ENCODE assay signal across 18 cellular contexts in the genomic region with DNA sequence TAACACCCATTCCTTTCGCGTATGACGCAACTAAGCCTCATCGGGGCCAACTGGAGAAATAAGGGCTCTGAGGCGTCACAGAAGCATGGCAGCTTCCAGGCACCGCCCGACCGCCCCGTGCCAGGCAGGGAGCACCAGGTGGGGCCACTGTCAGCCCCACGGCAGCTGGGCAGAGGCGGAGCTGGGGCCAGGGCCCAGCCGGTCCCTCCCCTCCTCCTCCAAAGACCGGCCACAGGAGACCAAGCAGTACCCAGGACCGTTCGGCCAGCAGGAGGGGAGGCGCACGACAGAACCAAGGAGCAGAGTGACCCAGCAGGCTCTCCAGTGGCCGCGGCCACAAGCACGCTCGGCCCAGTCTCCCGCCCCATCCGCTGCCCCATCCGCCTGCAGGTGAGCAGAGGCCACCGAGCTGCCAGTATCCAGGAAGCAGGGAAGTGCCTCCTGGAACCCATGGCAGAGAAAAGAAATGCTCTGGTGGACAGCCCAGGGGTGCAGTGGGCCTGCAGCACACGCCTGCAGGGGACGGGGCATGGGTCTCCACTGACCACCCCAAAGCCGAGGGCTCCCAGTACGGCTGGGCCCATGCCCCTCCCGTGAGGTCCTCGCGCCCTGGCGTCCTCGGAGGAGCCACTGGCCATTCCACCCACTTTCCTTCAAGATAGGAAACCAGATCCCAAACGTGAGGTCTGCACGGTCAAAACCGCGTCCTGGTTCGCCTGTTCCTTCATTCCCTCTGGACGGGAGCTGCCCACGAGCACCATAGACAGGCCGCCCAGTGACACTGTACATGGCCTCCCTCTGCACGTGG. TPM values are rescaled to one million over a fixed set of nuclear protein-coding genes. Genes with fewer than 3 reads are reported as not detected.
DNase-seq lines count a peak whose midpoint lies in the region; ATAC-seq, FAIRE-seq and TF ChIP-seq lines count a peak whose summit lies in the region.
"Had no signal": no experiment of that assay in that cellular context is flagged by ENCODE, and none has a peak within 500 bp of the region (broad histone marks: within the 10 kb centered on the region; RNA-seq: fewer than 3 reads in every experiment).

No MANE protein-coding gene starts in this region.

- H3K4me1 Mint-ChIP-seq in activated T-cell treated with anti-CD3 and anti-CD28 coated beads, Interleukin-2, amount 50 U/mL, for 4 hours (ENCODE audit: low read depth): peaks cover 27% of the 10 kb centered on the region

- intact Hi-C loops in GM12878 (cut with micrococcal nuclease; ENCODE audit: unreplicated experiment): no loop called here

- H3K27ac ChIP-seq in GM12878 (ENCODE audit: control insufficient read depth, insufficient read depth) (no peak overlapping the region), suprapubic skin (no peak overlapping the region)

- CTCF ChIA-PET in GM12878 (lab: Yijun Ruan, JAX): no interaction called here

- H3K4me2 ChIP-seq in GM12878 (ENCODE audit: control insufficient read depth, insufficient read depth): no peak overlapping the region

- H3K36me3 ChIP-seq in GM12878 (ENCODE audit: control insufficient read depth in 2 of 2, insufficient read depth in 2 of 2, low read length in 1 of 2) (peaks cover 25 to 43% of the 10 kb centered on the region in 2 experiments), suprapubic skin (peaks cover 63% of the 10 kb centered on the region)

- RAD21 ChIA-PET in GM12878 (lab: Charles Lee; ENCODE audit: unreplicated experiment): no interaction called here

- no peak for TF ChIP-seq RAD21 in GM12878 (IDR thresholded peaks at IDR 0.05; ENCODE audit: insufficient read depth, low read depth, low read length)

- H2AFZ ChIP-seq in GM12878 (ENCODE audit: control insufficient read depth, low read depth, low read length): no peak overlapping the region

- FAIRE-seq in GM12878 (lab: Jason Lieb, UNC): no peak

- TF ChIP-seq CTCF in GM12878 (IDR thresholded peaks at IDR 0.05 in 2 of 3, conservative IDR thresholded peaks at IDR 0.05 in 1 of 3; ENCODE audit: control insufficient read depth in 2 of 3, extremely low read depth in 1 of 3, insufficient read depth in 1 of 3, low read depth in 3 of 3, low read length in 3 of 3) (no peak), suprapubic skin (IDR thresholded peaks at IDR 0.05) (no peak)

- H3K9me3 Mint-ChIP-seq in activated T-cell treated with anti-CD3 and anti-CD28 coated beads, Interleukin-2, amount 50 U/mL, for 4 hours: no peaks in the 10 kb centered on the region
- H3K9me3 Mint-ChIP-seq: activated CD4-positive, alpha-beta T cell treated with anti-CD3 and anti-CD28 coated beads, Interleukin-2, amount 10 ng/mL, durations not matched to agents 24 days and 14 days; activated T-helper 2 cell treated with anti-CD3 and anti-CD28 coated beads, Interferon-gamma antibody, Interleukin-2, Interleukin-4, amounts not matched to agents 10 μg/mL and 5 μg/mL and 100 μg/mL, durations not matched to agents 14 hours and 24 hours and 36 hours; IgD-negative memory B cell; T-helper 1 cell treated with Interleukin-12 subunit alpha and Interleukin-12 subunit beta and Interleukin-4 antibody, amounts not matched to agents 30 μg/mL and 1 μg/mL, for 36 hours had no signal

- no peaks in the 10 kb centered on the region for H3K27me3 Mint-ChIP-seq in activated T-cell treated with anti-CD3 and anti-CD28 coated beads, Interleukin-2, amount 50 U/mL, for 4 hours (ENCODE audit: low read depth)
- H3K27me3 Mint-ChIP-seq: activated CD4-positive, alpha-beta T cell treated with anti-CD3 and anti-CD28 coated beads, Interleukin-2, amount 10 ng/mL, durations not matched to agents 24 days and 14 days; IgD-negative memory B cell had no signal

- in situ Hi-C loops in GM12878 (cut with MboI): no loop called here

- no peak for TF ChIP-seq EP300 in GM12878 (IDR thresholded peaks at IDR 0.05; ENCODE audit: borderline replicate concordance in 1 of 2, control insufficient read depth in 1 of 2, low read depth in 2 of 2, low read length in 2 of 2)
- no peak for TF ChIP-seq EP300 in suprapubic skin (IDR thresholded peaks at IDR 0.05)

- no peak overlapping the region for H3K4me3 Mint-ChIP-seq in activated T-cell treated with anti-CD3 and anti-CD28 coated beads, Interleukin-2, amount 50 U/mL, for 4 hours
- H3K4me3 Mint-ChIP-seq: activated CD4-positive, alpha-beta T cell treated with anti-CD3 and anti-CD28 coated beads, Interleukin-2, amount 10 ng/mL, durations not matched to agents 24 days and 14 days; T-helper 1 cell treated with Interleukin-12 subunit alpha and Interleukin-12 subunit beta and Interleukin-4 antibody, amounts not matched to agents 30 μg/mL and 1 μg/mL, for 36 hours had no signal

- ATAC-seq in activated T-cell treated with anti-CD3 and anti-CD28 coated beads, Interleukin-2, amount 50 U/mL, for 4 hours: no peak
- ATAC-seq in GM12878 (peak; percentile 15; the same call in 2 of the 3 replicates), GM21526 (IDR thresholded peaks at IDR 0.05; ENCODE audit: low FRiP score, unreplicated experiment) (no peak), GM19328 (IDR thresholded peaks at IDR 0.05; ENCODE audit: unreplicated experiment) (no peak)
- ATAC-seq: PC-3 had no signal

- H4K20me1 ChIP-seq in GM12878 (ENCODE audit: control insufficient read depth, insufficient read depth): no peaks in the 10 kb centered on the region

- no TSS peak for BruUV-seq in GM12878 (replicated peaks; lab: Mats Ljungman, UMichigan)

- SMC1A ChIA-PET in GM12878 (lab: Charles Lee; ENCODE audit: uncharacterized antibody, unreplicated experiment): no interaction called here

- TF ChIP-seq POLR2A in GM12878 (IDR thresholded peaks at IDR 0.05; ENCODE audit: low read depth, low read length) (0 out of 2 replicates have a peak, but pooled peaks have one; percentile 28), suprapubic skin (IDR thresholded peaks at IDR 0.05) (no peak)

- no peak overlapping the region for H3K9ac ChIP-seq in GM12878 (ENCODE audit: control insufficient read depth, insufficient read depth, low read length)

- peaks cover 15% of the 10 kb centered on the region for H3K36me3 Mint-ChIP-seq in activated T-cell treated with anti-CD3 and anti-CD28 coated beads, Interleukin-2, amount 50 U/mL, for 4 hours (ENCODE audit: insufficient read depth)
- H3K36me3 Mint-ChIP-seq: IgD-negative memory B cell had no signal

- peaks cover 28% of the 10 kb centered on the region for H3K79me2 ChIP-seq in GM12878 (ENCODE audit: control insufficient read depth, insufficient read depth, low read length)

- H3K4me3 ChIP-seq in GM12878 (no peak overlapping the region), suprapubic skin (no peak overlapping the region)
- H3K4me3 ChIP-seq: skin epidermis had no signal

- WGBS in GM12878 (ENCODE audit: insufficient coverage, insufficient replicate concordance, low lambda C conversion rate, missing lambda C conversion rate): 98% methylated on average over 42 of the region's 43 CpGs
- WGBS in suprapubic skin: 82% methylated on average over 22 of the region's 43 CpGs

- H3K9me3 ChIP-seq in GM12878 (replicated peaks; ENCODE audit: control insufficient read depth, insufficient read depth, low read length) (no peaks in the 10 kb centered on the region), suprapubic skin (no peaks in the 10 kb centered on the region)

- H3K27me3 ChIP-seq in GM12878 (replicated peaks in 1 of 2; ENCODE audit: control insufficient read depth in 2 of 2, insufficient read depth in 2 of 2, low read length in 1 of 2) (no peaks in the 10 kb centered on the region), suprapubic skin (no peaks in the 10 kb centered on the region)

- H3K4me1 ChIP-seq in GM12878 (ENCODE audit: control insufficient read depth, insufficient read depth, low read length) (no peaks in the 10 kb centered on the region), suprapubic skin (peaks cover 44% of the 10 kb centered on the region)

- POLR2A ChIA-PET in GM12878 (lab: Charles Lee): no interaction called here

- DNase-seq in activated T-cell treated with anti-CD3 and anti-CD28 coated beads, Interleukin-2, amount 50 U/mL, for 4 hours: peak; percentile 3
- no peak for DNase-seq in activated T-cell treated with anti-CD3 and anti-CD28 coated beads for 4 hours
- no peak for DNase-seq in GM12878 (ENCODE audit: low read depth, low spot score)
- peak; percentile 35 for DNase-seq in myocyte (ENCODE audit: low read depth)
- DNase-seq in suprapubic skin (ENCODE audit: low spot score in 2 of 2): peak; percentile 48 to 69
- DNase-seq in HT-29 (ENCODE audit: low spot score): no peak
- DNase-seq: activated CD4-positive, alpha-beta T cell treated with anti-CD3 and anti-CD28 coated beads, Interleukin-2, amount 10 ng/mL, durations not matched to agents 24 days and 14 days; COR-L47; kidney glomerular epithelial cell; NCI-H1436 treated with DMSO at 0.1 percent for 48 hours; NCI-H524; PC-3 had no signal

RNA-seq across cellular contexts. Expression of gene CTBP1, which starts 9.6 kb away (rescaled TPM):
- total RNA-seq in activated T-cell treated with anti-CD3 and anti-CD28 coated beads, Interleukin-2, amount 50 U/mL, for 4 hours: 100 to 1,000 TPM; 166 to 186 (median 177) TPM
- total RNA-seq in GM12878 (2013; cell fraction: nucleolus; rRNA removed): 114 and 143 TPM in 2 replicates
- 143 and 160 TPM in 2 replicates for total RNA-seq in GM12878 (2014; rRNA removed)
- total RNA-seq in GM12878 (2014; rRNA removed; fragmentation: Illumina TruSeq; extraction: Trizol): 53.9 and 62.2 TPM in 2 replicates
- total RNA-seq in GM12878 (2021): 182 TPM in 2 replicates
- polyA plus RNA-seq in GM12878 (2011; ENCODE audit: low read depth): 42.6 TPM
- 59.1 and 78.2 TPM in 2 replicates for polyA plus RNA-seq in GM12878 (2011; rRNA removed)
- 120 and 316 TPM in 2 replicates for polyA plus RNA-seq in GM12878 (2011; cell fraction: cytosol; rRNA removed)
- polyA plus RNA-seq in GM12878 (2011; cell fraction: nucleus; rRNA removed): 515 and 586 TPM in 2 replicates
- 132 and 134 TPM in 2 replicates for polyA plus RNA-seq in GM12878 (2012)
- polyA plus RNA-seq in GM12878 (2014; fragmentation: Illumina TruSeq; extraction: Trizol): 45.1 and 63.9 TPM in 2 replicates
- polyA plus RNA-seq in GM12878 (2014; fragmentation: Nextera tagmentation; extraction: Ambion mirVana): 10 to 100 TPM in 1 of 2 experiments, 1 to 10 TPM in 1; 7.4 to 21.2 TPM
- polyA plus RNA-seq in GM12878 (2014; rRNA removed): 164 and 182 TPM in 2 replicates
- 10 to 100 TPM; 36.8 to 43.1 TPM for polyA plus RNA-seq in GM12878 (2016; fragmentation: Nextera tagmentation; extraction: Ambion mirVana)
- 94.5 and 212 TPM in 2 replicates for polyA minus RNA-seq in GM12878 (2011; rRNA and poly(A)+ RNA removed)
- polyA minus RNA-seq in GM12878 (2011; cell fraction: cytosol; rRNA and poly(A)+ RNA removed): 114 and 138 TPM in 2 replicates
- 50.2 and 76.5 TPM in 2 replicates for polyA minus RNA-seq in GM12878 (2011; cell fraction: nucleus; rRNA and poly(A)+ RNA removed)
- 179 and 259 TPM in 2 replicates for total RNA-seq in myocyte
- polyA plus RNA-seq in myocyte (2012): 182 TPM
- 100 to 1,000 TPM; 145 to 255 (median 181) TPM for total RNA-seq in suprapubic skin
- total RNA-seq in HT-29 (2014; rRNA removed; shearing (Covaris generic)): 631 and 665 TPM in 2 replicates

RNA-seq across cellular contexts. Expression of gene MAEA, which starts 50.3 kb away (rescaled TPM):
- total RNA-seq in activated T-cell treated with anti-CD3 and anti-CD28 coated beads, Interleukin-2, amount 50 U/mL, for 4 hours: 10 to 100 TPM; 61.9 to 66.9 (median 65.3) TPM
- total RNA-seq in GM12878 (2013; cell fraction: nucleolus; rRNA removed): 57.4 and 73.6 TPM in 2 replicates
- 47.1 and 52.1 TPM in 2 replicates for total RNA-seq in GM12878 (2014; rRNA removed)
- total RNA-seq in GM12878 (2014; rRNA removed; fragmentation: Illumina TruSeq; extraction: Trizol): 19.2 and 23.9 TPM in 2 replicates
- 61.7 and 63.1 TPM in 2 replicates for total RNA-seq in GM12878 (2021)
- 13.5 TPM for polyA plus RNA-seq in GM12878 (2011; ENCODE audit: low read depth)
- 35.0 and 57.0 TPM in 2 replicates for polyA plus RNA-seq in GM12878 (2011; rRNA removed)
- 70.9 and 100 TPM in 2 replicates for polyA plus RNA-seq in GM12878 (2011; cell fraction: cytosol; rRNA removed)
- 236 and 285 TPM in 2 replicates for polyA plus RNA-seq in GM12878 (2011; cell fraction: nucleus; rRNA removed)
- 33.4 and 36.2 TPM in 2 replicates for polyA plus RNA-seq in GM12878 (2012)
- polyA plus RNA-seq in GM12878 (2014; fragmentation: Illumina TruSeq; extraction: Trizol): 8.8 and 21.4 TPM in 2 replicates
- 1 to 10 TPM; 3.6 to 7.5 TPM for polyA plus RNA-seq in GM12878 (2014; fragmentation: Nextera tagmentation; extraction: Ambion mirVana)
- 63.7 and 67.3 TPM in 2 replicates for polyA plus RNA-seq in GM12878 (2014; rRNA removed)
- 10 to 100 TPM; 63.6 to 67.1 TPM for polyA plus RNA-seq in GM12878 (2016; fragmentation: Nextera tagmentation; extraction: Ambion mirVana)
- polyA minus RNA-seq in GM12878 (2011; rRNA and poly(A)+ RNA removed): 27.7 and 52.1 TPM in 2 replicates
- polyA minus RNA-seq in GM12878 (2011; cell fraction: cytosol; rRNA and poly(A)+ RNA removed): 26.6 and 31.9 TPM in 2 replicates
- 42.7 and 54.5 TPM in 2 replicates for polyA minus RNA-seq in GM12878 (2011; cell fraction: nucleus; rRNA and poly(A)+ RNA removed)
- 42.9 and 47.8 TPM in 2 replicates for total RNA-seq in myocyte
- 54.0 TPM for polyA plus RNA-seq in myocyte (2012)
- 100 to 1,000 TPM in 1 of 4 donors, 10 to 100 TPM in 3; 58.7 to 112 (median 69.5) TPM for total RNA-seq in suprapubic skin
- total RNA-seq in HT-29 (2014; rRNA removed; shearing (Covaris generic)): 127 and 139 TPM in 2 replicates

Comparison
In these comparisons a context has a peak if more than half of its experiments do, and no peak if none do; other contexts are left out.
1. DNase-seq: peak in activated T-cell treated with anti-CD3 and anti-CD28 coated beads, Interleukin-2, amount 50 U/mL, for 4 hours (single experiment), myocyte (single experiment) and suprapubic skin (2 of 2); none in activated T-cell treated with anti-CD3 and anti-CD28 coated beads for 4 hours (single experiment), GM12878 (single experiment) and HT-29 (single experiment).